Comparison of ENCODE assay signal across 27 cellular contexts in genomic region chr3:79339846-79340245, GRCh38.
DNase-seq lines count a peak whose midpoint lies in the region; ATAC-seq and TF ChIP-seq lines count a peak whose summit lies in the region.
"Had no signal": no experiment of that assay in that cellular context is flagged by ENCODE, and none has a peak within 500 bp of the region (broad histone marks: within the 10 kb centered on the region; RNA-seq: fewer than 3 reads in every experiment).

No MANE protein-coding gene starts in this region.

- H3K4me3 ChIP-seq in transverse colon, result no peak overlapping the region
- H3K4me3 ChIP-seq: breast epithelium, GM23248, SJSA1, thoracic aorta, vagina had no signal

- peaks cover 0 to 20% (median 4%) of the 10 kb centered on the region in 4 donors for H3K4me1 ChIP-seq in transverse colon
- H3K4me1 ChIP-seq: BE2C, breast epithelium, SJSA1, vagina had no signal

- DNase-seq in NCI-H748 (lab: John Stamatoyannopoulos, UW; ENCODE audit: unreplicated experiment) (peak; percentile 24), NCI-H748 treated with DMSO at 0.1 percent for 48 hours (lab: John Stamatoyannopoulos, UW) (no peak), NCI-H510A (lab: John Stamatoyannopoulos, UW) (peak; percentile 44), iPS-NIHi11 (ENCODE audit: low spot score) (peak; percentile 41), transverse colon (peak; percentile 83), C1 segment of cervical spinal cord (lab: John Stamatoyannopoulos, UW) (no peak)
- DNase-seq in activated naive CD4-positive, alpha-beta T cell treated with Interleukin-2 at 50 U/mL for 16 hours, result no peak
- DNase-seq: ACHN; activated CD4-positive, alpha-beta T cell treated with anti-CD3 and anti-CD28 coated beads for 48 hours; activated T-cell treated with anti-CD3 and anti-CD28 coated beads for 4 hours; BE2C; DND-41; GF-D8; GM23248; hypothalamus; immature natural killer cell; NCI-H2227 treated with DMSO at 0.1 percent for 48 hours; NCI-H774; stimulated activated CD4-positive, alpha-beta T cell treated with anti-CD3 and anti-CD28 coated beads, Interleukin-1b, Interleukin-23, amount 100 ng/mL, for 48 hours; stimulated activated naive CD8-positive, alpha-beta T cell treated with anti-CD3 and anti-CD28 coated beads, Interleukin-15, Interleukin-2, amounts not matched to agents 100 U/mL and 50 U/mL, for 24 hours; T-cell had no signal

- no peaks in the 10 kb centered on the region for H3K36me3 ChIP-seq in transverse colon
- H3K36me3 ChIP-seq: BE2C, breast epithelium, SJSA1, thoracic aorta, vagina had no signal

- no peak for ATAC-seq in GM18861 (IDR thresholded peaks at IDR 0.05; ENCODE audit: unreplicated experiment)
- ATAC-seq: right cardiac atrium; stimulated activated naive CD8-positive, alpha-beta T cell treated with anti-CD3 and anti-CD28 coated beads, Interleukin-15, Interleukin-2, amounts not matched to agents 100 U/mL and 50 U/mL, for 24 hours; T-cell had no signal

- no peak for TF ChIP-seq EP300 in transverse colon (IDR thresholded peaks at IDR 0.05; ENCODE audit: low read depth)

- no peak for TF ChIP-seq POLR2A in transverse colon (IDR thresholded peaks at IDR 0.05)

- no peaks in the 10 kb centered on the region for H3K27me3 ChIP-seq in transverse colon
- H3K27me3 ChIP-seq: BE2C, breast epithelium, SJSA1, vagina had no signal

- H3K27ac ChIP-seq in transverse colon, result peak overlapping the region in 2 of 4 donors; percentile 40 to 51
- H3K27ac ChIP-seq: breast epithelium, GM23248, SJSA1, thoracic aorta, vagina had no signal

- intact Hi-C loops in transverse colon (cut with DNase I; ENCODE audit: low total_unique reads), result no loop called here

- in situ Hi-C loops in transverse colon (cut with MboI; ENCODE audit: low pct_ligation_motif_present in 1 of 4, low pct_unique_long_range_greater_than_20kb in 1 of 4, low sequenced_read_pairs in 3 of 4), result no loop called here

- H3K9me3 ChIP-seq in transverse colon, result no peaks in the 10 kb centered on the region
- H3K9me3 ChIP-seq: BE2C, breast epithelium, SJSA1, thoracic aorta, vagina had no signal

- 39 to 67% methylated on average over 1 to 3 of the region's 3 CpGs for WGBS in transverse colon (ENCODE audit: low coverage in 1 of 2), 2 donors

- TF ChIP-seq CTCF in transverse colon (IDR thresholded peaks at IDR 0.05), result no peak

Comparison
In these comparisons a context has a peak if more than half of its experiments do, and no peak if none do; other contexts are left out.
1. DNase-seq: peak in NCI-H748 (single experiment), NCI-H510A (single experiment), iPS-NIHi11 (single experiment) and transverse colon (single experiment); none in NCI-H748 treated with DMSO at 0.1 percent for 48 hours (single experiment), C1 segment of cervical spinal cord (0 of 14) and activated naive CD4-positive, alpha-beta T cell treated with Interleukin-2 at 50 U/mL for 16 hours (single experiment).